8 cellular contexts compared by ENCODE assay signal in genomic region chr15:59689626-59690236, GRCh38. TPM values are rescaled to one million over a fixed set of nuclear protein-coding genes. Genes with fewer than 3 reads are reported as not detected.
A peak's percentile ranks its signal among the peaks of the same experiment; 100 is the strongest.
DNase-seq lines count a peak whose midpoint lies in the region; ATAC-seq and TF ChIP-seq lines count a peak whose summit lies in the region.

No MANE protein-coding gene starts in this region.

- no peaks in the 10 kb centered on the region for H3K27me3 Mint-ChIP-seq in activated CD4-positive, alpha-beta T cell treated with anti-CD3 and anti-CD28 coated beads, Interleukin-2, amount 10 ng/mL, durations not matched to agents 7 days and 5 days

- DNase-seq in H4 (ENCODE audit: low spot score) (peak; percentile 60), NCI-H510A (lab: John Stamatoyannopoulos, UW) (peak; percentile 44), dorsolateral prefrontal cortex (peak; percentile 38 to 80 (median 63)), lung microvascular endothelial cell (ENCODE audit: low read depth in 2 of 2) (peak; percentile 44 to 83)
- DNase-seq in activated CD4-positive, alpha-beta T cell treated with anti-CD3 and anti-CD28 coated beads, Interleukin-2, amount 10 ng/mL, durations not matched to agents 7 days and 5 days = peak; percentile 84
- DNase-seq in stimulated activated CD4-positive, alpha-beta T cell treated with anti-CD3 and anti-CD28 coated beads, TNF-alpha, amount 100 ng/mL, for 48 hours (ENCODE audit: low read depth in 3 of 3) = peak; percentile 21 to 39 (median 34)

- peak in 2 of 56 donors; percentile 5 to 18 for TF ChIP-seq CTCF in dorsolateral prefrontal cortex (IDR thresholded peaks at IDR 0.05 in 54 of 56, conservative IDR thresholded peaks at IDR 0.05 in 2 of 56; ENCODE audit: low read depth in 1 of 56, partially characterized antibody in 56 of 56)

- CTCF ChIA-PET in activated CD4-positive, alpha-beta T cell treated with anti-CD3 and anti-CD28 coated beads, Interleukin-2, amount 10 ng/mL, durations not matched to agents 7 days and 5 days (lab: Charles Lee) = interaction anchor here (0.6 kb wide), 1 partner anchor 305 kb away, joined by 4 read pairs; no protein-coding TSS in a partner anchor

- ATAC-seq in GM19328 (IDR thresholded peaks at IDR 0.05; ENCODE audit: unreplicated experiment) (no peak), GM19324 (IDR thresholded peaks at IDR 0.05; ENCODE audit: low FRiP score, unreplicated experiment) (no peak)

- POLR2A ChIA-PET in activated CD4-positive, alpha-beta T cell treated with anti-CD3 and anti-CD28 coated beads, Interleukin-2, amount 10 ng/mL, durations not matched to agents 7 days and 5 days (lab: Charles Lee) = interaction anchor here (2.3 kb wide), 1 partner anchor 32 kb away, joined by 7 read pairs; the partner anchor contains the start of gene GTF2A2

- intact Hi-C loops in dorsolateral prefrontal cortex (cut with DNase I) = loop anchor here in 1 of 2 donors (1.0 to 2.0 kb wide), 2 partner anchors 32 to 637 kb away; partner anchors contain the start of gene GTF2A2

- peak overlapping the region in 58 of 59 donors; percentile 32 to 98 (median 92) for H3K27ac ChIP-seq in dorsolateral prefrontal cortex

- H3K4me3 ChIP-seq in dorsolateral prefrontal cortex = peak overlapping the region; percentile 74 to 100 (median 97)

- peaks cover 22% of the 10 kb centered on the region for H3K36me3 Mint-ChIP-seq in activated CD4-positive, alpha-beta T cell treated with anti-CD3 and anti-CD28 coated beads, Interleukin-2, amount 10 ng/mL, durations not matched to agents 7 days and 5 days (ENCODE audit: low read depth)

- H3K4me3 Mint-ChIP-seq in activated CD4-positive, alpha-beta T cell treated with anti-CD3 and anti-CD28 coated beads, Interleukin-2, amount 10 ng/mL, durations not matched to agents 7 days and 5 days = peak overlapping the region; percentile 84

- peaks cover 43% of the 10 kb centered on the region for H3K4me1 Mint-ChIP-seq in activated CD4-positive, alpha-beta T cell treated with anti-CD3 and anti-CD28 coated beads, Interleukin-2, amount 10 ng/mL, durations not matched to agents 7 days and 5 days

- no peaks in the 10 kb centered on the region for H3K9me3 Mint-ChIP-seq in activated CD4-positive, alpha-beta T cell treated with anti-CD3 and anti-CD28 coated beads, Interleukin-2, amount 10 ng/mL, durations not matched to agents 7 days and 5 days

- H3K27me3 ChIP-seq in dorsolateral prefrontal cortex = no peaks in the 10 kb centered on the region

- H3K27ac Mint-ChIP-seq in activated CD4-positive, alpha-beta T cell treated with anti-CD3 and anti-CD28 coated beads, Interleukin-2, amount 10 ng/mL, durations not matched to agents 7 days and 5 days = peak overlapping the region; percentile 99

RNA-seq across cellular contexts. Expression of gene BNIP2, which starts 0.6 kb away (rescaled TPM):
- total RNA-seq in H4 (2014; rRNA removed; shearing (Covaris generic)) = 83.9 and 92.3 TPM in 2 replicates
- 10 to 100 TPM; 73.3 to 75.2 TPM for total RNA-seq in activated CD4-positive, alpha-beta T cell treated with anti-CD3 and anti-CD28 coated beads, Interleukin-2, amount 10 ng/mL, durations not matched to agents 7 days and 5 days
- 10 to 100 TPM; 30.0 to 65.9 (median 43.4) TPM for total RNA-seq in dorsolateral prefrontal cortex
- total RNA-seq in lung microvascular endothelial cell = 72.4 and 110 TPM in 2 replicates

RNA-seq across cellular contexts. Expression of gene GTF2A2, which starts 32.4 kb away (rescaled TPM):
- total RNA-seq in H4 (2014; rRNA removed; shearing (Covaris generic)) = 78.9 and 105 TPM in 2 replicates
- total RNA-seq in activated CD4-positive, alpha-beta T cell treated with anti-CD3 and anti-CD28 coated beads, Interleukin-2, amount 10 ng/mL, durations not matched to agents 7 days and 5 days = 100 to 1,000 TPM; 110 to 123 TPM
- 10 to 100 TPM; 37.2 to 97.5 (median 63.8) TPM for total RNA-seq in dorsolateral prefrontal cortex
- 51.2 and 61.0 TPM in 2 replicates for total RNA-seq in lung microvascular endothelial cell

Comparison
In these comparisons a context has a peak if more than half of its experiments do, and no peak if none do; other contexts are left out.
1. DNase-seq: peak in every context shown above with its lines; median percentile 84 in activated CD4-positive, alpha-beta T cell treated with anti-CD3 and anti-CD28 coated beads, Interleukin-2, amount 10 ng/mL, durations not matched to agents 7 days and 5 days; 64 in lung microvascular endothelial cell; 63 in dorsolateral prefrontal cortex; 60 in H4; 44 in NCI-H510A; 34 in stimulated activated CD4-positive, alpha-beta T cell treated with anti-CD3 and anti-CD28 coated beads, TNF-alpha, amount 100 ng/mL, for 48 hours.